22 cellular contexts compared by ENCODE assay signal in the genomic region with DNA sequence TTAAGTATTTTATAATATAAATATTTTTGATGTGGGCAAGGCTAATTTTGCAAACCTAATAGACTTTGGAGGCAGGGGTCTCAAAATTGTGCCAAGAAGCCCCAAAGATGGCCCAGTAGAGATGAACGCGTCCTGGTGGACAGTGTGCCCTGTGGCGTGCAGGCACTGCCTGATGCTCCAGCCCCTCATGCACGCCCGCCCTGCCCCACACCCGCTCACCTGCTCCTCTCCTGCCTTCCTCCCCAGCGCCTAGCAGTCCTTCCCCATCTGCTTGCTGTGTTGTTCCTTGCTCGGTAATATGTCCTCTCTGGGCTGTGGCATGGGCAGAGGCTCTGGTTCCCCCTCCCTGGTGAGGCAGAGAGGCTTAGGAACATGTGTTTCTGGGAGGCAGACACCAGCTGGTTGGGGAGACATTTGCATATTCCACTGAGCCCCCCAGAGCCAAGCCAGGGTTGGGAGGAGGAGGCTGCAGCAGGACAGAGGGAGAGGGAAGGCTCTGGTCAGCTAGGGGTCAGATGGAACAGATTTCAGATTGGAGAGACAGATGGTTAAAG.
"Had no signal": no experiment of that assay in that cellular context is flagged by ENCODE, and none has a peak within 500 bp of the region (broad histone marks: within the 10 kb centered on the region; RNA-seq: fewer than 3 reads in every experiment).

No MANE protein-coding gene starts in this region.

- H3K9me3 Mint-ChIP-seq: activated CD4-positive, alpha-beta T cell treated with anti-CD3 and anti-CD28 coated beads, Interleukin-2, amount 10 ng/mL, durations not matched to agents 7 days and 5 days had no signal

- H3K27ac Mint-ChIP-seq: activated CD4-positive, alpha-beta memory T cell treated with anti-CD3 and anti-CD28 coated beads for 36 hours; activated CD4-positive, alpha-beta T cell treated with anti-CD3 and anti-CD28 coated beads, Interleukin-2, amount 10 ng/mL, durations not matched to agents 7 days and 5 days; activated naive CD4-positive, alpha-beta T cell treated with anti-CD3 and anti-CD28 coated beads for 36 hours; activated naive CD8-positive, alpha-beta T cell; activated T-helper 17 cell treated with anti-CD3 and anti-CD28 coated beads, Interleukin-2, amount 50 U/mL, for 72 hours; T-helper 17 cell had no signal

- H3K4me3 Mint-ChIP-seq: activated CD4-positive, alpha-beta memory T cell treated with anti-CD3 and anti-CD28 coated beads for 36 hours; activated CD4-positive, alpha-beta T cell treated with anti-CD3 and anti-CD28 coated beads, Interleukin-2, amount 10 ng/mL, durations not matched to agents 7 days and 5 days; activated naive CD4-positive, alpha-beta T cell treated with anti-CD3 and anti-CD28 coated beads for 36 hours; activated naive CD8-positive, alpha-beta T cell; activated T-helper 17 cell treated with anti-CD3 and anti-CD28 coated beads, Interleukin-2, amount 50 U/mL, for 72 hours; T-helper 17 cell had no signal

- DNase-seq: activated CD4-positive, alpha-beta memory T cell treated with anti-CD3 and anti-CD28 coated beads for 36 hours; activated CD4-positive, alpha-beta T cell treated with anti-CD3 and anti-CD28 coated beads, Interleukin-2, amount 10 ng/mL, durations not matched to agents 7 days and 5 days; activated CD4-positive, CD25-positive, alpha-beta regulatory T cell; activated CD8-positive, alpha-beta memory T cell treated with anti-CD3 and anti-CD28 coated beads for 24 hours; activated gamma-delta T cell; activated naive CD4-positive, alpha-beta T cell treated with anti-CD3 and anti-CD28 coated beads for 36 hours; activated T-cell treated with anti-CD3 and anti-CD28 coated beads, Interleukin-2, amount 50 U/mL, for 48 hours; brain microvascular endothelial cell; MG63; MV-4-11; NCI-H1092 treated with DMSO at 0.1 percent for 48 hours; NCI-H1417 treated with DMSO at 0.1 percent for 48 hours; NCI-H187; NCI-H2081; NCI-H446; NCI-H526; PC-3; SHP77; T-helper 17 cell; T-helper 9 cell had no signal

- H3K4me1 Mint-ChIP-seq: activated CD4-positive, alpha-beta T cell treated with anti-CD3 and anti-CD28 coated beads, Interleukin-2, amount 10 ng/mL, durations not matched to agents 7 days and 5 days; activated T-helper 17 cell treated with anti-CD3 and anti-CD28 coated beads, Interleukin-2, amount 50 U/mL, for 72 hours had no signal

- H3K36me3 Mint-ChIP-seq: activated CD4-positive, alpha-beta memory T cell treated with anti-CD3 and anti-CD28 coated beads for 36 hours; activated naive CD8-positive, alpha-beta T cell had no signal
